In genomic region chr1:60223370-60223652, GRCh38 we compare ENCODE assay signal across 23 cellular contexts.
DNase-seq lines count a peak whose midpoint lies in the region; ATAC-seq and TF ChIP-seq lines count a peak whose summit lies in the region.
"Had no signal": no experiment of that assay in that cellular context is flagged by ENCODE, and none has a peak within 500 bp of the region (broad histone marks: within the 10 kb centered on the region; RNA-seq: fewer than 3 reads in every experiment).

No MANE protein-coding gene starts in this region.

- TF ChIP-seq EP300 in stomach (IDR thresholded peaks at IDR 0.05), result no peak

- no peaks in the 10 kb centered on the region for H3K27me3 ChIP-seq in stomach
- H3K27me3 ChIP-seq in GM23248 (replicated peaks; ENCODE audit: insufficient read depth), result no peaks in the 10 kb centered on the region
- H3K27me3 ChIP-seq: BE2C, SJCRH30 had no signal

- DNase-seq in NCI-H1694 (lab: John Stamatoyannopoulos, UW) (peak; percentile 98), NCI-H446 treated with DMSO at 0.1 percent for 48 hours (lab: John Stamatoyannopoulos, UW) (peak; percentile 91), inferior parietal cortex (ENCODE audit: extremely low spot score) (peak; percentile 26), stomach (no peak), GM23248 (no peak)
- DNase-seq: BE2C; CD8-positive, alpha-beta memory T cell; DMS153; H9; IMR-90; KG1; NCI-H1048; NCI-H1417; NCI-H187; NCI-H2081 treated with DMSO at 0.1 percent for 48 hours; NCI-H526; PC-9; SJCRH30; T-cell had no signal

- H3K27ac ChIP-seq in stomach (no peak overlapping the region), GM23248 (no peak overlapping the region)
- H3K27ac ChIP-seq: PC-9, SJCRH30 had no signal

- H3K79me2 ChIP-seq in GM23248 (ENCODE audit: insufficient read depth), result no peaks in the 10 kb centered on the region

- no peak overlapping the region for H3K9ac ChIP-seq in GM23248

- no peaks in the 10 kb centered on the region for H3K9me2 ChIP-seq in GM23248 (ENCODE audit: insufficient read depth)

- H3K4me3 ChIP-seq in stomach (no peak overlapping the region), GM23248 (no peak overlapping the region)
- H3K4me3 ChIP-seq: GM23338, PC-9, SJCRH30 had no signal

- intact Hi-C loops in stomach (cut with DNase I; ENCODE audit: low total_unique reads), result no loop called here

- H3K4me1 ChIP-seq in stomach (peaks cover 0 to 4% (median 0%) of the 10 kb centered on the region in 4 donors), GM23248 (ENCODE audit: insufficient read depth) (peaks cover 13% of the 10 kb centered on the region)
- H3K4me1 ChIP-seq: BE2C, SJCRH30 had no signal

- no peaks in the 10 kb centered on the region for H3K9me3 ChIP-seq in stomach
- H3K9me3 ChIP-seq in GM23248 (ENCODE audit: low read depth), result no peaks in the 10 kb centered on the region
- H3K9me3 ChIP-seq: BE2C, SJCRH30 had no signal

- WGBS in stomach, 5 donors, result 36 to 71% (median 55%) methylated on average over 4 of the region's 4 CpGs
- WGBS in GM23248 (ENCODE audit: low coverage in 1 of 2, low lambda C conversion rate in 2 of 2, missing lambda C conversion rate in 2 of 2), 2 experiments, result 45 to 48% methylated on average over 4 of the region's 4 CpGs

- H3F3A ChIP-seq in GM23248 (ENCODE audit: insufficient read depth), result peaks cover 13% of the 10 kb centered on the region

- H4K20me1 ChIP-seq in GM23248 (ENCODE audit: insufficient read depth), result no peaks in the 10 kb centered on the region

- H2AFZ ChIP-seq in GM23248, result no peak overlapping the region
- H2AFZ ChIP-seq: GM23338, PC-9 had no signal

- no peak for TF ChIP-seq POLR2A in stomach (IDR thresholded peaks at IDR 0.05)

- in situ Hi-C loops in GM23248 (cut with MboI), result no loop called here

- ATAC-seq in HG02759 (IDR thresholded peaks at IDR 0.05; ENCODE audit: unreplicated experiment) (no peak), HG02885 (IDR thresholded peaks at IDR 0.05; ENCODE audit: poor library complexity, unreplicated experiment) (no peak)
- ATAC-seq: GM23338, Right ventricle myocardium inferior, T-cell had no signal

- TF ChIP-seq CTCF in stomach (IDR thresholded peaks at IDR 0.05), result no peak

- H3K36me3 ChIP-seq in stomach (no peaks in the 10 kb centered on the region), GM23248 (ENCODE audit: low read depth) (no peaks in the 10 kb centered on the region)
- H3K36me3 ChIP-seq: BE2C, SJCRH30 had no signal

- H3K4me2 ChIP-seq in GM23248 (ENCODE audit: unreplicated experiment), result no peak overlapping the region
- H3K4me2 ChIP-seq: GM23338, PC-9 had no signal

Comparison
In these comparisons a context has a peak if more than half of its experiments do, and no peak if none do; other contexts are left out.
1. DNase-seq: peak in NCI-H1694 (single experiment), NCI-H446 treated with DMSO at 0.1 percent for 48 hours (single experiment) and inferior parietal cortex (single experiment); none in stomach (single experiment) and GM23248 (single experiment).